In genomic region chr3:124634210-124635168, GRCh38 we compare ENCODE assay signal across 15 cellular contexts.
DNase-seq lines count a peak whose midpoint lies in the region; ATAC-seq and TF ChIP-seq lines count a peak whose summit lies in the region.
"Had no signal": no experiment of that assay in that cellular context is flagged by ENCODE, and none has a peak within 500 bp of the region (broad histone marks: within the 10 kb centered on the region; RNA-seq: fewer than 3 reads in every experiment).

No MANE protein-coding gene starts in this region.

- no peak overlapping the region for H3K4me3 ChIP-seq in GM12865 (ENCODE audit: low read depth, low read length)
- H3K4me3 ChIP-seq in mucosa of descending colon, result no peak overlapping the region
- no peak overlapping the region for H3K4me3 ChIP-seq in Karpas-422 (ENCODE audit: low read length)
- H3K4me3 ChIP-seq: psoas muscle had no signal

- H3K9me2 ChIP-seq in Karpas-422 (replicated peaks; ENCODE audit: insufficient read depth, low read length), result no peaks in the 10 kb centered on the region
- H3K9me2 ChIP-seq: SK-N-SH had no signal

- H4K20me1 ChIP-seq in Karpas-422 (ENCODE audit: insufficient read depth, low read depth, low read length), result no peaks in the 10 kb centered on the region

- ATAC-seq in GM21737 (IDR thresholded peaks at IDR 0.05; ENCODE audit: unreplicated experiment) (peak; percentile 44), mucosa of descending colon (peak; percentile 75)
- ATAC-seq: psoas muscle had no signal

- H3K9me3 ChIP-seq in mucosa of descending colon, result no peaks in the 10 kb centered on the region
- no peaks in the 10 kb centered on the region for H3K9me3 ChIP-seq in Karpas-422 (ENCODE audit: low read length)
- H3K9me3 ChIP-seq: psoas muscle, SK-N-SH had no signal

- H3K27me3 ChIP-seq in Karpas-422 (ENCODE audit: low read length), result no peaks in the 10 kb centered on the region

- DNase-seq in GM12865 (ENCODE audit: low read depth), result peak; percentile 37
- DNase-seq in SW480 (ENCODE audit: low spot score), result peak; percentile 76
- peak; percentile 55 to 69 (median 63) for DNase-seq in mucosa of descending colon
- DNase-seq in superior temporal gyrus (ENCODE audit: extremely low spot score), result no peak
- DNase-seq in NCI-H2029 (lab: John Stamatoyannopoulos, UW), result no peak
- DNase-seq in Karpas-422, result no peak
- no peak for DNase-seq in T-helper 9 cell
- DNase-seq: activated CD4-positive, alpha-beta T cell treated with anti-CD3 and anti-CD28 coated beads for 48 hours; Kasumi-1; midbrain; NCI-H1930; NK-92 treated with Interleukin-12 subunit alpha and Interleukin-12 subunit beta, amount 100 ng/mL, for 24 hours; psoas muscle; SK-N-SH had no signal

- no peak for TF ChIP-seq CTCF in GM12865 (IDR thresholded peaks at IDR 0.05; ENCODE audit: insufficient read depth, low read depth, low read length, missing control alignments)
- TF ChIP-seq CTCF in mucosa of descending colon (IDR thresholded peaks at IDR 0.05), result no peak

- no peak overlapping the region for H3K9ac ChIP-seq in Karpas-422 (ENCODE audit: low read length)
- H3K9ac ChIP-seq: SK-N-SH had no signal

- no peak overlapping the region for H2AFZ ChIP-seq in Karpas-422 (ENCODE audit: low read length)

- H3K79me2 ChIP-seq in Karpas-422 (ENCODE audit: low read length), result no peaks in the 10 kb centered on the region

- intact Hi-C loops in mucosa of descending colon (cut with DNase I, micrococcal nuclease), result no loop called here

- no peak overlapping the region for H3K27ac ChIP-seq in Karpas-422 (ENCODE audit: low read length)
- H3K27ac ChIP-seq: psoas muscle had no signal

- no peak overlapping the region for H3K4me2 ChIP-seq in Karpas-422 (ENCODE audit: low read depth, low read length, poor library complexity, severe bottlenecking)
- H3K4me2 ChIP-seq: SK-N-SH had no signal

- H3K36me3 ChIP-seq in mucosa of descending colon (ENCODE audit: low read depth) (no peaks in the 10 kb centered on the region), Karpas-422 (ENCODE audit: insufficient read depth, low read length) (no peaks in the 10 kb centered on the region)

- peaks cover 42% of the 10 kb centered on the region for H3K4me1 ChIP-seq in mucosa of descending colon (ENCODE audit: low read depth)
- peaks cover 4% of the 10 kb centered on the region for H3K4me1 ChIP-seq in Karpas-422 (ENCODE audit: low read length)
- H3K4me1 ChIP-seq: psoas muscle had no signal

Comparison
In these comparisons a context has a peak if more than half of its experiments do, and no peak if none do; other contexts are left out.
1. DNase-seq: peak in GM12865 (single experiment), SW480 (single experiment) and mucosa of descending colon (3 of 3); none in superior temporal gyrus (single experiment), NCI-H2029 (single experiment), Karpas-422 (single experiment) and T-helper 9 cell (single experiment).